In genomic region chr19:1411255-1412191, GRCh38 we compare ENCODE assay signal across 9 cellular contexts. TPM values are rescaled to one million over a fixed set of nuclear protein-coding genes. Genes with fewer than 3 reads are reported as not detected.
DNase-seq lines count a peak whose midpoint lies in the region; ATAC-seq, FAIRE-seq and TF ChIP-seq lines count a peak whose summit lies in the region.
"Had no signal": no experiment of that assay in that cellular context is flagged by ENCODE, and none has a peak within 500 bp of the region (broad histone marks: within the 10 kb centered on the region; RNA-seq: fewer than 3 reads in every experiment).

No MANE protein-coding gene starts in this region.

- no peak for TF ChIP-seq EP300 in H1 (IDR thresholded peaks at IDR 0.05; ENCODE audit: borderline replicate concordance in 1 of 2, low read depth in 2 of 2, low read length in 2 of 2)

- 94% methylated on average over 29 of the region's 29 CpGs; no CpG with 5 or more reads in 1 of the 2 experiments for WGBS in H1 (ENCODE audit: extremely low coverage in 1 of 2, insufficient coverage in 1 of 2, insufficient read length in 1 of 2, insufficient replicate concordance in 2 of 2, low coverage in 1 of 2, low lambda C conversion rate in 2 of 2, missing lambda C conversion rate in 1 of 2), 2 experiments

- H3K36me3 ChIP-seq in BE2C (peaks cover 74% of the 10 kb centered on the region), NT2/D1 (ENCODE audit: insufficient read depth, insufficient read length, low read length) (peaks cover 67% of the 10 kb centered on the region), H1 (ENCODE audit: control insufficient read depth in 2 of 4, insufficient read depth in 4 of 4, low read length in 3 of 4) (peaks cover 0 to 4% (median 1%) of the 10 kb centered on the region in 4 experiments; a peak in 6 of 8 replicates)

- no peak overlapping the region for H4K8ac ChIP-seq in H1 (ENCODE audit: extremely low read depth, insufficient read depth, low read length)

- TF ChIP-seq CTCF in BE2C (IDR thresholded peaks at IDR 0.05; ENCODE audit: low read depth, low read length), result no peak
- no peak for TF ChIP-seq CTCF in H1 (IDR thresholded peaks at IDR 0.05; ENCODE audit: control extremely low read depth in 1 of 3, insufficient read depth in 1 of 3, low read depth in 1 of 3, low read length in 3 of 3)

- no peak overlapping the region for H2AFZ ChIP-seq in H1 (ENCODE audit: low read length)

- H3K27me3 Mint-ChIP-seq in naive thymus-derived CD8-positive, alpha-beta T cell, result no peaks in the 10 kb centered on the region

- H3K9me3 Mint-ChIP-seq in naive thymus-derived CD8-positive, alpha-beta T cell, result no peaks in the 10 kb centered on the region

- no peak overlapping the region for H3K14ac ChIP-seq in H1 (ENCODE audit: insufficient read length)

- peaks cover 18% of the 10 kb centered on the region for H3K79me1 ChIP-seq in H1 (ENCODE audit: low read depth, low read length)

- H3K4ac ChIP-seq in H1 (replicated peaks; ENCODE audit: insufficient read length, low read depth, low read length), result no peak overlapping the region

- H4K20me1 ChIP-seq in H1 (replicated peaks in 1 of 2; ENCODE audit: control insufficient read depth in 1 of 2, insufficient read depth in 2 of 2, low read length in 2 of 2), result peaks cover 62 to 67% of the 10 kb centered on the region in 2 experiments

- H2BK5ac ChIP-seq in H1 (ENCODE audit: low read depth, low read length), result 0 out of 2 replicates have a peak overlapping the region, but pooled peaks have one; percentile 35

- no peak overlapping the region for H2BK120ac ChIP-seq in H1 (replicated peaks; ENCODE audit: low read depth, low read length)

- peaks cover 65 to 87% of the 10 kb centered on the region in 2 experiments for H3K79me2 ChIP-seq in H1 (ENCODE audit: control insufficient read depth in 1 of 2, insufficient read depth in 2 of 2, low read length in 2 of 2)

- no peak overlapping the region for H2AK5ac ChIP-seq in H1 (ENCODE audit: low read depth, low read length)

- peaks cover 0 to 51% (median 2%) of the 10 kb centered on the region in 3 donors for H3K36me3 Mint-ChIP-seq in naive thymus-derived CD8-positive, alpha-beta T cell

- no peak overlapping the region for H2BK12ac ChIP-seq in H1 (ENCODE audit: low read depth, low read length)

- peak overlapping the region; percentile 41 for H3K27ac ChIP-seq in H1 (ENCODE audit: low read depth, low read length)

- no peak overlapping the region for H4K5ac ChIP-seq in H1 (ENCODE audit: insufficient read length, low read depth, low read length)

- H3K27ac Mint-ChIP-seq in naive thymus-derived CD8-positive, alpha-beta T cell, result peak overlapping the region; percentile 76 to 98 (median 90)

- DNase-seq in BE2C (peak; percentile 61), NT2/D1 (ENCODE audit: low read depth, low spot score) (no peak), H1 (ENCODE audit: low read depth in 1 of 2, low spot score in 2 of 2) (no peak), DMS114 treated with DMSO at 0.1 percent for 48 hours (lab: John Stamatoyannopoulos, UW; ENCODE audit: unreplicated experiment) (no peak), NCI-H187 treated with DMSO at 0.1 percent for 48 hours (lab: John Stamatoyannopoulos, UW) (no peak), NCI-H1417 treated with DMSO at 0.1 percent for 48 hours (lab: John Stamatoyannopoulos, UW) (no peak)
- peak in 6 of 10 donors; percentile 15 to 50 (median 42) for DNase-seq in naive thymus-derived CD8-positive, alpha-beta T cell

- no peak overlapping the region for H2BK20ac ChIP-seq in H1 (ENCODE audit: low read length)

- H3K4me1 Mint-ChIP-seq in naive thymus-derived CD8-positive, alpha-beta T cell, result peaks cover 39 to 77% (median 75%) of the 10 kb centered on the region in 4 donors

- FAIRE-seq in H1 (lab: Jason Lieb, UNC), result no peak

- H3K4me2 ChIP-seq in H1 (ENCODE audit: insufficient read depth in 1 of 2, low read depth in 2 of 2, low read length in 2 of 2), result no peak overlapping the region; a peak in 2 of 4 replicates

- H3K18ac ChIP-seq in H1 (ENCODE audit: extremely low read depth, low read length), result no peak overlapping the region

- H3K4me1 ChIP-seq in BE2C (peaks cover 27% of the 10 kb centered on the region), NT2/D1 (ENCODE audit: insufficient read depth, insufficient read length) (peaks cover 39% of the 10 kb centered on the region), H1 (replicated peaks in 1 of 4; ENCODE audit: control insufficient read depth in 3 of 4, insufficient read depth in 4 of 4, low read length in 3 of 4) (peaks cover 7 to 35% (median 30%) of the 10 kb centered on the region in 4 experiments)

- CTCF ChIA-PET in H1 (lab: Charles Lee; ENCODE audit: partially characterized antibody), result interaction anchor here (1.2 to 2.8 kb wide), 4 partner anchors 9 to 101 kb away, joined by 3 to 8 read pairs (median 4); partner anchors contain the start of gene NDUFS7

- H3K23me2 ChIP-seq in H1 (ENCODE audit: low read depth, low read length), result peaks cover 12% of the 10 kb centered on the region; the same call in 1 of the 2 replicates

- no peak overlapping the region for H3K56ac ChIP-seq in H1 (replicated peaks; ENCODE audit: insufficient read length, low read depth, low read length)

- H3K23ac ChIP-seq in H1 (ENCODE audit: insufficient read length), result no peak overlapping the region

- peak overlapping the region; percentile 74 to 97 (median 93) for H3K4me3 Mint-ChIP-seq in naive thymus-derived CD8-positive, alpha-beta T cell

- H3K9ac ChIP-seq in NT2/D1 (ENCODE audit: insufficient read length, low read depth) (peak overlapping the region; percentile 26), H1 (replicated peaks in 1 of 4; ENCODE audit: extremely low read depth in 1 of 4, low read depth in 3 of 4, low read length in 3 of 4) (peak overlapping the region in 1 of 4 experiments; percentile 20; a peak in 3 of 7 replicates)

- no peak overlapping the region for H4K91ac ChIP-seq in H1 (replicated peaks; ENCODE audit: insufficient read length, low read length)

- ATAC-seq in naive thymus-derived CD8-positive, alpha-beta T cell, result no peak
- no peak for ATAC-seq in GM19463 (IDR thresholded peaks at IDR 0.05; ENCODE audit: unreplicated experiment)
- ATAC-seq: mucosa of descending colon had no signal

- no peaks in the 10 kb centered on the region for H3K27me3 ChIP-seq in BE2C
- no peaks in the 10 kb centered on the region for H3K27me3 ChIP-seq in NT2/D1 (ENCODE audit: insufficient read depth, insufficient read length)
- no peaks in the 10 kb centered on the region for H3K27me3 ChIP-seq in H1 (replicated peaks in 1 of 4; ENCODE audit: control insufficient read depth in 3 of 4, extremely low read depth in 1 of 4, insufficient read depth in 3 of 4, low read length in 3 of 4)

- no peaks in the 10 kb centered on the region for H3K9me3 ChIP-seq in BE2C
- H3K9me3 ChIP-seq in NT2/D1 (ENCODE audit: insufficient read depth, low read length), result no peaks in the 10 kb centered on the region
- no peaks in the 10 kb centered on the region for H3K9me3 ChIP-seq in H1 (ENCODE audit: insufficient read depth in 2 of 2, low read depth in 1 of 2, low read length in 1 of 2)
- H3K9me3 ChIP-seq: mucosa of descending colon had no signal

- no peak overlapping the region; the same call in 1 of the 2 replicates for H3K4me3 ChIP-seq in BE2C (ENCODE audit: low read depth, low read length)
- H3K4me3 ChIP-seq in NT2/D1 (ENCODE audit: insufficient read length, low read depth), result no peak overlapping the region
- H3K4me3 ChIP-seq in H1 (ENCODE audit: extremely low read depth in 1 of 4, insufficient read depth in 2 of 4, low read depth in 3 of 4, low read length in 4 of 4), result no peak overlapping the region
- H3K4me3 ChIP-seq: mucosa of descending colon had no signal

- TF ChIP-seq RAD21 in H1 (IDR thresholded peaks at IDR 0.05 in 1 of 2, conservative IDR thresholded peaks at IDR 0.05 in 1 of 2; ENCODE audit: low read depth in 2 of 2, low read length in 2 of 2), result no peak

- POLR2A ChIA-PET in H1 (lab: Charles Lee; ENCODE audit: partially characterized antibody), result interaction anchor here (0.7 to 3.9 kb wide), 9 partner anchors 11 to 60 kb away, joined by 3 to 24 read pairs (median 4); no protein-coding TSS in a partner anchor
- POLR2A ChIA-PET in naive thymus-derived CD8-positive, alpha-beta T cell (lab: Charles Lee), result interaction anchor here (1.4 to 1.6 kb wide), 2 partner anchors 22 to 136 kb away, joined by 3 read pairs; partner anchors contain the start of gene FAM174C

- TF ChIP-seq POLR2A in H1 (IDR thresholded peaks at IDR 0.05; ENCODE audit: control extremely low read depth in 1 of 2, low read depth in 2 of 2, low read length in 2 of 2), result no peak

- no peak overlapping the region for H2BK15ac ChIP-seq in H1 (ENCODE audit: low read length)

RNA-seq across cellular contexts. Expression of gene DAZAP1, which starts 4.1 kb away (rescaled TPM):
- 146 TPM for polyA plus RNA-seq in BE2C (2012; ENCODE audit: insufficient read depth, insufficient read length, low read depth)
- total RNA-seq in H1 (2021; fragmentation: NEBNext Ultra II Directional; extraction: Animal tissue kit (Norgen Biotek cat#: 25700)), result 341 and 343 TPM in 2 replicates
- 79.6 and 139 TPM in 2 replicates for polyA plus RNA-seq in H1 (2011; rRNA removed)
- polyA plus RNA-seq in H1 (2011; cell fraction: cytosol; rRNA removed), result 146 TPM
- polyA plus RNA-seq in H1 (2011; cell fraction: nucleus; rRNA removed), result 154 TPM
- 141 to 222 TPM (median 192 TPM) in 4 replicates for polyA plus RNA-seq in H1 (2012, experiment 1 of 2)
- polyA plus RNA-seq in H1 (2012, experiment 2 of 2), result 169 TPM
- polyA plus RNA-seq in H1 (2013, experiment 1 of 2), result 192 TPM
- polyA plus RNA-seq in H1 (2013, experiment 2 of 2), result 197 TPM
- polyA minus RNA-seq in H1 (2011; rRNA and poly(A)+ RNA removed), result 44.1 and 52.1 TPM in 2 replicates
- 81.1 TPM for polyA minus RNA-seq in H1 (2011; cell fraction: cytosol; rRNA and poly(A)+ RNA removed)
- 59.0 TPM for polyA minus RNA-seq in H1 (2011; cell fraction: nucleus; rRNA and poly(A)+ RNA removed)
- 100 to 1,000 TPM; 166 TPM for total RNA-seq in naive thymus-derived CD8-positive, alpha-beta T cell
- 1 to 10 TPM; 5.9 to 8.5 (median 7.5) TPM for polyA plus RNA-seq in naive thymus-derived CD8-positive, alpha-beta T cell

RNA-seq across cellular contexts. Expression of gene GAMT, which starts 10.2 kb away (rescaled TPM):
- polyA plus RNA-seq in BE2C (2012; ENCODE audit: insufficient read depth, insufficient read length, low read depth), result 17.9 TPM
- total RNA-seq in H1 (2021; fragmentation: NEBNext Ultra II Directional; extraction: Animal tissue kit (Norgen Biotek cat#: 25700)), result 17.2 TPM in 2 replicates
- polyA plus RNA-seq in H1 (2011; rRNA removed), result 35.6 and 45.3 TPM in 2 replicates
- polyA plus RNA-seq in H1 (2011; cell fraction: cytosol; rRNA removed), result 29.1 TPM
- polyA plus RNA-seq in H1 (2011; cell fraction: nucleus; rRNA removed), result 28.0 TPM
- polyA plus RNA-seq in H1 (2012, experiment 1 of 2), result 12.3 to 28.3 TPM (median 23.6 TPM) in 4 replicates
- polyA plus RNA-seq in H1 (2012, experiment 2 of 2), result 21.6 TPM
- 17.8 TPM for polyA plus RNA-seq in H1 (2013, experiment 1 of 2)
- polyA plus RNA-seq in H1 (2013, experiment 2 of 2), result 16.9 TPM
- polyA minus RNA-seq in H1 (2011; rRNA and poly(A)+ RNA removed), result 9.2 and 9.5 TPM in 2 replicates
- 12.3 TPM for polyA minus RNA-seq in H1 (2011; cell fraction: cytosol; rRNA and poly(A)+ RNA removed)
- polyA minus RNA-seq in H1 (2011; cell fraction: nucleus; rRNA and poly(A)+ RNA removed), result 10.1 TPM
- 10 to 100 TPM; 14.0 to 18.0 TPM for total RNA-seq in naive thymus-derived CD8-positive, alpha-beta T cell
- polyA plus RNA-seq in naive thymus-derived CD8-positive, alpha-beta T cell, result 10 to 100 TPM; 29.4 to 33.6 (median 30.7) TPM

RNA-seq across cellular contexts. Expression of gene RPS15, which starts 26.7 kb away (rescaled TPM):
- 4,587 TPM for polyA plus RNA-seq in BE2C (2012; ENCODE audit: insufficient read depth, insufficient read length, low read depth)
- total RNA-seq in H1 (2021; fragmentation: NEBNext Ultra II Directional; extraction: Animal tissue kit (Norgen Biotek cat#: 25700)), result 1,562 and 1,589 TPM in 2 replicates
- polyA plus RNA-seq in H1 (2011; rRNA removed), result 3,890 and 4,770 TPM in 2 replicates
- 4,361 TPM for polyA plus RNA-seq in H1 (2011; cell fraction: cytosol; rRNA removed)
- 2,705 TPM for polyA plus RNA-seq in H1 (2011; cell fraction: nucleus; rRNA removed)
- 2,291 to 3,052 TPM (median 2,740 TPM) in 4 replicates for polyA plus RNA-seq in H1 (2012, experiment 1 of 2)
- polyA plus RNA-seq in H1 (2012, experiment 2 of 2), result 8,937 TPM
- polyA plus RNA-seq in H1 (2013, experiment 1 of 2), result 2,700 TPM
- polyA plus RNA-seq in H1 (2013, experiment 2 of 2), result 2,703 TPM
- polyA minus RNA-seq in H1 (2011; rRNA and poly(A)+ RNA removed), result 313 and 344 TPM in 2 replicates
- 991 TPM for polyA minus RNA-seq in H1 (2011; cell fraction: cytosol; rRNA and poly(A)+ RNA removed)
- 590 TPM for polyA minus RNA-seq in H1 (2011; cell fraction: nucleus; rRNA and poly(A)+ RNA removed)
- 1,000 to 10,000 TPM; 1,886 to 1,928 TPM for total RNA-seq in naive thymus-derived CD8-positive, alpha-beta T cell
- 1,000 to 10,000 TPM; 3,438 to 4,304 (median 3,489) TPM for polyA plus RNA-seq in naive thymus-derived CD8-positive, alpha-beta T cell

RNA-seq across cellular contexts. Expression of gene NDUFS7, which starts 27.8 kb away (rescaled TPM):
- 569 TPM for polyA plus RNA-seq in BE2C (2012; ENCODE audit: insufficient read depth, insufficient read length, low read depth)
- 78.1 and 92.7 TPM in 2 replicates for total RNA-seq in H1 (2021; fragmentation: NEBNext Ultra II Directional; extraction: Animal tissue kit (Norgen Biotek cat#: 25700))
- 309 and 372 TPM in 2 replicates for polyA plus RNA-seq in H1 (2011; rRNA removed)
- 204 TPM for polyA plus RNA-seq in H1 (2011; cell fraction: cytosol; rRNA removed)
- 149 TPM for polyA plus RNA-seq in H1 (2011; cell fraction: nucleus; rRNA removed)
- 58.9 to 109 TPM (median 96.7 TPM) in 4 replicates for polyA plus RNA-seq in H1 (2012, experiment 1 of 2)
- 87.9 TPM for polyA plus RNA-seq in H1 (2012, experiment 2 of 2)
- polyA plus RNA-seq in H1 (2013, experiment 1 of 2), result 55.6 TPM
- 56.3 TPM for polyA plus RNA-seq in H1 (2013, experiment 2 of 2)
- 33.3 and 46.7 TPM in 2 replicates for polyA minus RNA-seq in H1 (2011; rRNA and poly(A)+ RNA removed)
- polyA minus RNA-seq in H1 (2011; cell fraction: cytosol; rRNA and poly(A)+ RNA removed), result 97.7 TPM
- 34.6 TPM for polyA minus RNA-seq in H1 (2011; cell fraction: nucleus; rRNA and poly(A)+ RNA removed)
- 10 to 100 TPM; 65.3 to 74.3 TPM for total RNA-seq in naive thymus-derived CD8-positive, alpha-beta T cell
- polyA plus RNA-seq in naive thymus-derived CD8-positive, alpha-beta T cell, result 100 to 1,000 TPM; 211 to 233 (median 215) TPM

RNA-seq across cellular contexts. Expression of gene APC2, which starts 38.4 kb away (rescaled TPM):
- polyA plus RNA-seq in BE2C (2012; ENCODE audit: insufficient read depth, insufficient read length, low read depth), result 28.2 TPM
- total RNA-seq in H1 (2021; fragmentation: NEBNext Ultra II Directional; extraction: Animal tissue kit (Norgen Biotek cat#: 25700)), result 3.7 and 4.1 TPM in 2 replicates
- 1.3 and 3.3 TPM in 2 replicates for polyA plus RNA-seq in H1 (2011; rRNA removed)
- polyA plus RNA-seq in H1 (2011; cell fraction: cytosol; rRNA removed), result 3.6 TPM
- polyA plus RNA-seq in H1 (2011; cell fraction: nucleus; rRNA removed), result 12.1 TPM
- 1.2 to 2.5 TPM (median 1.6 TPM) in 4 replicates for polyA plus RNA-seq in H1 (2012, experiment 1 of 2)
- 0.91 TPM for polyA plus RNA-seq in H1 (2012, experiment 2 of 2)
- polyA plus RNA-seq in H1 (2013, experiment 1 of 2), result 0.39 TPM
- 0.31 TPM for polyA plus RNA-seq in H1 (2013, experiment 2 of 2)
- 3.3 and 4.3 TPM in 2 replicates for polyA minus RNA-seq in H1 (2011; rRNA and poly(A)+ RNA removed)
- 7.2 TPM for polyA minus RNA-seq in H1 (2011; cell fraction: cytosol; rRNA and poly(A)+ RNA removed)
- polyA minus RNA-seq in H1 (2011; cell fraction: nucleus; rRNA and poly(A)+ RNA removed), result 16.9 TPM
- under 1 TPM; 0.08 to 0.29 TPM for total RNA-seq in naive thymus-derived CD8-positive, alpha-beta T cell
- not detected for polyA plus RNA-seq in naive thymus-derived CD8-positive, alpha-beta T cell

Comparison
In these comparisons a context has a peak if more than half of its experiments do, and no peak if none do; other contexts are left out.
1. DNase-seq: peak in BE2C (single experiment) and naive thymus-derived CD8-positive, alpha-beta T cell (6 of 10); none in NT2/D1 (single experiment), H1 (0 of 2), DMS114 treated with DMSO at 0.1 percent for 48 hours (single experiment), NCI-H187 treated with DMSO at 0.1 percent for 48 hours (single experiment) and NCI-H1417 treated with DMSO at 0.1 percent for 48 hours (single experiment).